Comparison of ENCODE assay signal across 8 cellular contexts in the genomic region with DNA sequence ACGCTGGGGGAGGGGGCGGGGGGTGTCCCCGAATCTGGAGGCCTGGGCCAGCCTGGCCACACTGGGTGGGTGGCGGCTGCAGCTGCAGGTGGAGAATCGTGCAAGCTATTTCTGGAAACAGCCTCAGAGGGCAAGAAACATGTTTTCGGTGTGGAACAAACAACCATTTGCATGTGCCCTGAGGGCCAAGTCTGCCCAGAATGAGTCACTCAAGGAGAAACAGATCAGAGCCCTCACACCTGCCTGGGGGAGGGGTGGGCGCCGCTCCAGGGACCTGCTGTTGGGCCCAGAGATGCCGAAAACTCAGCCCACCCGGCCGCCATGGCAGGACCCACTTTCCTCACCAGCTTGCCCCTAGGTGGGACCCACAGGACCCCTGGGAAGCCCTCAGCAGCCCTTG.
DNase-seq lines count a peak whose midpoint lies in the region; ATAC-seq, FAIRE-seq and TF ChIP-seq lines count a peak whose summit lies in the region.
"Not testable (repeated sequence)": the region's sequence is repeated elsewhere in the genome, so short reads cannot be mapped to it uniquely, and the experiment has no call there.

No MANE protein-coding gene starts in this region.

- not testable (repeated sequence) for TF ChIP-seq POLR2A in GM12891 (IDR thresholded peaks at IDR 0.05; ENCODE audit: low read depth, low read length)

- DNase-seq in GM12891 (ENCODE audit: insufficient read length, low spot score), result not testable (repeated sequence)

- peak; percentile 67 for ATAC-seq in GM18907 (IDR thresholded peaks at IDR 0.05; ENCODE audit: unreplicated experiment)
- peak; percentile 47 for ATAC-seq in GM19467 (IDR thresholded peaks at IDR 0.05; ENCODE audit: unreplicated experiment)
- ATAC-seq in GM21786 (IDR thresholded peaks at IDR 0.05; ENCODE audit: unreplicated experiment), result peak; percentile 41
- ATAC-seq in HG02885 (IDR thresholded peaks at IDR 0.05; ENCODE audit: poor library complexity, unreplicated experiment), result peak; percentile 39
- peak; percentile 35 for ATAC-seq in HG03139 (IDR thresholded peaks at IDR 0.05; ENCODE audit: unreplicated experiment)
- ATAC-seq in HG03575 (IDR thresholded peaks at IDR 0.05; ENCODE audit: extremely low read depth, insufficient number of reproducible peaks, low FRiP score, unreplicated experiment), result peak; percentile 34
- ATAC-seq in esophagus mucosa, result peak; percentile 37

- FAIRE-seq in GM12891 (lab: Jason Lieb, UNC), result peak; percentile 99
